In the genomic region with DNA sequence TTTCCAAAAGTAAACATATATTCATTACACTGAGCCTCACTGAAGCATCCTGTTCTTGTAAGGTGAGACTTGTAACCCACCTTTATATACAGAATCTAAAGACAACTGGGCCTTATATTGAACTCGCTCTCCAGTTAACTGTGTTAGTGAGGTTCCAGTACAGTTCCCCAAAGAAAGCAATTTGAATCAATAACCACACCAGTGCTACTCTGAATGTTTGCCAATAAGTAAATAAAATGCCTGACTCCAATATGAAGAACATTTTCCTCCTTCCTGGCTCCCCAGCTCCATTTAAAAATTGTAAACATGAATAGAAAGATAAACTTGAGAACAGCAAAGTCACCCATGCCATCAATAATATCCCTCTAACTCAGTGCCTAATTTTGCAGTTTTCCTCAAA, we compare ENCODE assay signal across 16 cellular contexts. TPM values are rescaled to one million over a fixed set of nuclear protein-coding genes. Genes with fewer than 3 reads are reported as not detected.
DNase-seq lines count a peak whose midpoint lies in the region; ATAC-seq and TF ChIP-seq lines count a peak whose summit lies in the region.
"Had no signal": no experiment of that assay in that cellular context is flagged by ENCODE, and none has a peak within 500 bp of the region (broad histone marks: within the 10 kb centered on the region; RNA-seq: fewer than 3 reads in every experiment).

No MANE protein-coding gene starts in this region.

- no peak for ATAC-seq in left cardiac atrium
- no peak for ATAC-seq in GM21423 (IDR thresholded peaks at IDR 0.05; ENCODE audit: unreplicated experiment)
- no peak for ATAC-seq in stimulated activated naive B cell treated with anti-CD40 and anti-IgM and Interleukin-4, amounts not matched to agents 10 μg/mL and 1 μg/mL and 100 μg/mL, for 72 hours (replicated peaks)
- ATAC-seq: activated CD4-positive, CD25-positive, alpha-beta regulatory T cell treated with anti-CD3 and anti-CD28 coated beads, Interleukin-2, amount 50 U/mL, for 24 hours had no signal

- intact Hi-C loops in left ventricle myocardium inferior (cut with micrococcal nuclease): no loop called here
- intact Hi-C loops in left cardiac atrium (cut with DNase I): no loop called here

- no peaks in the 10 kb centered on the region for H3K9me3 Mint-ChIP-seq in immature natural killer cell
- no peaks in the 10 kb centered on the region for H3K9me3 Mint-ChIP-seq in stimulated activated naive B cell treated with anti-CD40 and anti-IgM and Interleukin-4, amounts not matched to agents 10 μg/mL and 1 μg/mL and 100 μg/mL, for 72 hours
- H3K9me3 Mint-ChIP-seq: neural progenitor cell; T-helper 2 cell treated with Interferon-gamma antibody and Interleukin-4, amounts not matched to agents 5 μg/mL and 100 μg/mL, for 36 hours had no signal

- H3K27ac ChIP-seq in left ventricle myocardium inferior (replicated peaks): peak overlapping the region; percentile 33
- H3K27ac ChIP-seq in VCaP: peak overlapping the region; percentile 76
- H3K27ac ChIP-seq in stomach smooth muscle (ENCODE audit: low read length): peak overlapping the region; percentile 50
- H3K27ac ChIP-seq: neural progenitor cell had no signal

- no peak overlapping the region for H3K9ac ChIP-seq in stomach smooth muscle (ENCODE audit: low read length in 2 of 2)
- H3K9ac ChIP-seq: neural progenitor cell had no signal

- no peaks in the 10 kb centered on the region for H3K36me3 ChIP-seq in left ventricle myocardium inferior
- H3K36me3 ChIP-seq in stomach smooth muscle (ENCODE audit: control insufficient read depth in 2 of 2, insufficient read depth in 2 of 2, low read length in 2 of 2): no peaks in the 10 kb centered on the region
- H3K36me3 ChIP-seq: neural progenitor cell had no signal

- H3K4me3 ChIP-seq in left ventricle myocardium inferior: no peak overlapping the region
- H3K4me3 ChIP-seq in stomach smooth muscle (ENCODE audit: low read length in 2 of 2): peak overlapping the region in 1 of 2 donors; percentile 38
- H3K4me3 ChIP-seq: MG63, neural progenitor cell had no signal

- H3K36me3 Mint-ChIP-seq in immature natural killer cell: no peaks in the 10 kb centered on the region
- peaks cover 10 to 16% of the 10 kb centered on the region in 2 donors for H3K36me3 Mint-ChIP-seq in stimulated activated naive B cell treated with anti-CD40 and anti-IgM and Interleukin-4, amounts not matched to agents 10 μg/mL and 1 μg/mL and 100 μg/mL, for 72 hours

- peak overlapping the region in 5 of 6 donors; percentile 38 to 87 (median 69) for H3K27ac Mint-ChIP-seq in immature natural killer cell
- H3K27ac Mint-ChIP-seq in stimulated activated naive B cell treated with anti-CD40 and anti-IgM and Interleukin-4, amounts not matched to agents 10 μg/mL and 1 μg/mL and 100 μg/mL, for 72 hours: no peak overlapping the region
- H3K27ac Mint-ChIP-seq: neural progenitor cell; T-helper 2 cell treated with Interferon-gamma antibody and Interleukin-4, amounts not matched to agents 5 μg/mL and 100 μg/mL, for 36 hours had no signal

- H3K27me3 Mint-ChIP-seq in immature natural killer cell (ENCODE audit: low read depth in 3 of 3): peaks cover 0 to 2% (median 0%) of the 10 kb centered on the region in 3 donors
- H3K27me3 Mint-ChIP-seq in stimulated activated naive B cell treated with anti-CD40 and anti-IgM and Interleukin-4, amounts not matched to agents 10 μg/mL and 1 μg/mL and 100 μg/mL, for 72 hours: no peaks in the 10 kb centered on the region

- peaks cover 56 to 82% of the 10 kb centered on the region in 2 donors for H3K4me1 Mint-ChIP-seq in immature natural killer cell
- H3K4me1 Mint-ChIP-seq in stimulated activated naive B cell treated with anti-CD40 and anti-IgM and Interleukin-4, amounts not matched to agents 10 μg/mL and 1 μg/mL and 100 μg/mL, for 72 hours: peaks cover 33 to 83% of the 10 kb centered on the region in 2 donors

- peak overlapping the region in 3 of 5 donors; percentile 5 to 21 (median 15) for H3K4me3 Mint-ChIP-seq in immature natural killer cell
- H3K4me3 Mint-ChIP-seq in stimulated activated naive B cell treated with anti-CD40 and anti-IgM and Interleukin-4, amounts not matched to agents 10 μg/mL and 1 μg/mL and 100 μg/mL, for 72 hours: no peak overlapping the region
- H3K4me3 Mint-ChIP-seq: neural progenitor cell; T-helper 2 cell treated with Interferon-gamma antibody and Interleukin-4, amounts not matched to agents 5 μg/mL and 100 μg/mL, for 36 hours had no signal

- H3K4me1 ChIP-seq in left ventricle myocardium inferior (peaks cover 85% of the 10 kb centered on the region), stomach smooth muscle (ENCODE audit: control insufficient read depth, insufficient read depth, low read length) (peaks cover 28% of the 10 kb centered on the region)

- no peaks in the 10 kb centered on the region for H3K9me3 ChIP-seq in left ventricle myocardium inferior (replicated peaks)
- no peaks in the 10 kb centered on the region for H3K9me3 ChIP-seq in stomach smooth muscle (ENCODE audit: control insufficient read depth in 2 of 2, low read length in 2 of 2)
- H3K9me3 ChIP-seq: MG63 had no signal

- DNase-seq in left ventricle myocardium inferior (no peak), left cardiac atrium (no peak), immature natural killer cell (no peak), dermis blood vessel endothelial cell (no peak)
- DNase-seq in stimulated activated naive B cell treated with anti-CD40 and anti-IgM and Interleukin-4, amounts not matched to agents 10 μg/mL and 1 μg/mL and 100 μg/mL, for 72 hours: no peak
- DNase-seq: activated gamma-delta T cell treated with Interleukin-2 at 50 U/mL for 16 hours, NCI-H1694 treated with DMSO at 0.1 percent for 48 hours, NCI-H510A, retina had no signal

- no peaks in the 10 kb centered on the region for H3K27me3 ChIP-seq in left ventricle myocardium inferior (ENCODE audit: low read depth)
- no peaks in the 10 kb centered on the region for H3K27me3 ChIP-seq in stomach smooth muscle (ENCODE audit: control insufficient read depth in 1 of 2, insufficient read depth in 2 of 2, low read length in 2 of 2)
- H3K27me3 ChIP-seq: MG63, neural progenitor cell had no signal

- TF ChIP-seq CTCF in left ventricle myocardium inferior (IDR thresholded peaks at IDR 0.05; ENCODE audit: borderline replicate concordance): no peak
- TF ChIP-seq CTCF in VCaP (conservative IDR thresholded peaks at IDR 0.05): no peak

RNA-seq across cellular contexts. Expression of a gene that starts 50.1 kb away (rescaled TPM):
- 69.0 TPM for total RNA-seq in left ventricle myocardium inferior
- total RNA-seq in left cardiac atrium: 10 to 100 TPM; 50.3 to 55.4 TPM
- polyA plus RNA-seq in immature natural killer cell: 10 to 100 TPM; 13.6 to 29.1 (median 17.8) TPM
- total RNA-seq in dermis blood vessel endothelial cell: 81.4 and 90.4 TPM in 2 replicates

Comparison
In these comparisons a context has a peak if more than half of its experiments do, and no peak if none do; other contexts are left out.
1. H3K4me3 Mint-ChIP-seq: peak in immature natural killer cell (3 of 5); none in stimulated activated naive B cell treated with anti-CD40 and anti-IgM and Interleukin-4, amounts not matched to agents 10 μg/mL and 1 μg/mL and 100 μg/mL, for 72 hours (0 of 2).
2. Peak in every context shown above with its lines, with median percentiles within 50 percentile points of each other: H3K27ac ChIP-seq.